ENCODE assay signal across 2 cellular contexts in genomic region chr6:73559399-73559794, GRCh38.
TF ChIP-seq lines count a peak whose summit lies in the region.

No MANE protein-coding gene starts in this region.

TF ChIP-seq in HEK293, 187 proteins besides CTCF, POLR2A, EP300 and RAD21:
- peak; percentile 46 for TF ChIP-seq ZSCAN4 (tag by site-specific recombination; IDR thresholded peaks at IDR 0.05)
TF ChIP-seq in HEK293: peak in this region for 1; not testable (repeated sequence) for 186.

TF ChIP-seq in K562, 482 proteins besides CTCF, POLR2A, EP300 and RAD21:
- peak; percentile 96 for TF ChIP-seq ZBTB33 (CRISPR knock-in tag; IDR thresholded peaks at IDR 0.05)
